1 cellular context compared by ENCODE assay signal in the genomic region with DNA sequence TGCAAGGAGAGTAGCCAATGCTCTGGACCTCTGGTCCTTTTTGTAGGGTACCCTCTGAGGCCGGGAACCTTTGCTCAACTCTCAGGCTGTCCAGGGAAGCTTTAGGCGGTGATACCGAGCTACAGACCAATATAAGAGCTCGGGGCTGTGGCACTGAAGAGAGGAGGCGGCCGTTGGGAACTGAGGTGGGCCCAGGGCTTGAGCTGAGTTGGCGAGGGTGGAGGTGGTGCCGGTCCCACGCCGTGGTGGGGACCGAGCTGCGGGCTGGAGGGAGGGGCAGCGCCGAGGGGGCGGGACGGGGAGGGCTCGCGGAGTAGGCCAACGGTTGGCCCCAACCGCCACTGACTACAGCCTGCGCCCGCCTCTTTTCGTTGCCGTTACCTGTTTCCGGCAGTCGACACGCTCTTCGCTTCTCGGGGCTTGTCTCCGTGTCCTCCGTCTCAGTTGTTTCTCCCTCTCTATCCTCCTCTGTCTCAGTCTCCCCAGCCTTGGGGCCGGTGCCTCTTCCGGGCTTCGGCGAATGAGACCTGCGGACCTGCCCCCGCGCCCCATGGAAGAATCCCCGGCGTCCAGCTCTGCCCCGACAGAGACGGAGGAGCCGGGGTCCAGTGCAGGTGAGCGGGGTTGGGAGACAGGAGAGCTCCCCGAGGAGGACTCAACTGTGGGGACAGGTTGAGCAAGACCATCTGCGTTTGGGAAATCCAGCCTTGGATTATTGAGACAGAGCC.
A peak's percentile ranks its signal among the peaks of the same experiment; 100 is the strongest.
TF ChIP-seq lines count a peak whose summit lies in the region.

A gene with protein sequence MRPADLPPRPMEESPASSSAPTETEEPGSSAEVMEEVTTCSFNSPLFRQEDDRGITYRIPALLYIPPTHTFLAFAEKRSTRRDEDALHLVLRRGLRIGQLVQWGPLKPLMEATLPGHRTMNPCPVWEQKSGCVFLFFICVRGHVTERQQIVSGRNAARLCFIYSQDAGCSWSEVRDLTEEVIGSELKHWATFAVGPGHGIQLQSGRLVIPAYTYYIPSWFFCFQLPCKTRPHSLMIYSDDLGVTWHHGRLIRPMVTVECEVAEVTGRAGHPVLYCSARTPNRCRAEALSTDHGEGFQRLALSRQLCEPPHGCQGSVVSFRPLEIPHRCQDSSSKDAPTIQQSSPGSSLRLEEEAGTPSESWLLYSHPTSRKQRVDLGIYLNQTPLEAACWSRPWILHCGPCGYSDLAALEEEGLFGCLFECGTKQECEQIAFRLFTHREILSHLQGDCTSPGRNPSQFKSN (plus strand): TSS at position 393 of the 728 bp plus-strand sequence. CDS start 128 bp downstream, at position 521.

TF ChIP-seq in neural cell, 6 proteins besides CTCF, POLR2A, EP300 and RAD21 (continued from another document):
- TF ChIP-seq, protein P1, sequence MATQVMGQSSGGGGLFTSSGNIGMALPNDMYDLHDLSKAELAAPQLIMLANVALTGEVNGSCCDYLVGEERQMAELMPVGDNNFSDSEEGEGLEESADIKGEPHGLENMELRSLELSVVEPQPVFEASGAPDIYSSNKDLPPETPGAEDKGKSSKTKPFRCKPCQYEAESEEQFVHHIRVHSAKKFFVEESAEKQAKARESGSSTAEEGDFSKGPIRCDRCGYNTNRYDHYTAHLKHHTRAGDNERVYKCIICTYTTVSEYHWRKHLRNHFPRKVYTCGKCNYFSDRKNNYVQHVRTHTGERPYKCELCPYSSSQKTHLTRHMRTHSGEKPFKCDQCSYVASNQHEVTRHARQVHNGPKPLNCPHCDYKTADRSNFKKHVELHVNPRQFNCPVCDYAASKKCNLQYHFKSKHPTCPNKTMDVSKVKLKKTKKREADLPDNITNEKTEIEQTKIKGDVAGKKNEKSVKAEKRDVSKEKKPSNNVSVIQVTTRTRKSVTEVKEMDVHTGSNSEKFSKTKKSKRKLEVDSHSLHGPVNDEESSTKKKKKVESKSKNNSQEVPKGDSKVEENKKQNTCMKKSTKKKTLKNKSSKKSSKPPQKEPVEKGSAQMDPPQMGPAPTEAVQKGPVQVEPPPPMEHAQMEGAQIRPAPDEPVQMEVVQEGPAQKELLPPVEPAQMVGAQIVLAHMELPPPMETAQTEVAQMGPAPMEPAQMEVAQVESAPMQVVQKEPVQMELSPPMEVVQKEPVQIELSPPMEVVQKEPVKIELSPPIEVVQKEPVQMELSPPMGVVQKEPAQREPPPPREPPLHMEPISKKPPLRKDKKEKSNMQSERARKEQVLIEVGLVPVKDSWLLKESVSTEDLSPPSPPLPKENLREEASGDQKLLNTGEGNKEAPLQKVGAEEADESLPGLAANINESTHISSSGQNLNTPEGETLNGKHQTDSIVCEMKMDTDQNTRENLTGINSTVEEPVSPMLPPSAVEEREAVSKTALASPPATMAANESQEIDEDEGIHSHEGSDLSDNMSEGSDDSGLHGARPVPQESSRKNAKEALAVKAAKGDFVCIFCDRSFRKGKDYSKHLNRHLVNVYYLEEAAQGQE (IDR thresholded peaks at IDR 0.05; ENCODE audit: borderline replicate concordance), result peak; percentile 7
